Comparison of ENCODE assay signal across 2 cellular contexts in genomic region chr5:91028518-91028956, GRCh38.
A peak's percentile ranks its signal among the peaks of the same experiment; 100 is the strongest.
TF ChIP-seq lines count a peak whose summit lies in the region.

No MANE protein-coding gene starts in this region.

TF ChIP-seq in K562, 482 proteins besides CTCF, POLR2A, EP300 and RAD21 (continued from another document and continues in another):
- TF ChIP-seq TBL1XR1 (IDR thresholded peaks at IDR 0.05; ENCODE audit: low read length in 2 of 2), result peak in 1 of 2 experiments; percentile 30; a peak in 1 of 4 replicates
- TF ChIP-seq ZNF23 (CRISPR knock-in tag; IDR thresholded peaks at IDR 0.05), result no peak
- TF ChIP-seq PATZ1 (CRISPR knock-in tag; IDR thresholded peaks at IDR 0.05; ENCODE audit: borderline replicate concordance), result no peak
- no peak for TF ChIP-seq HLTF (IDR thresholded peaks at IDR 0.05)
- TF ChIP-seq ZKSCAN1 (IDR thresholded peaks at IDR 0.05; ENCODE audit: low read depth, low read length), result no peak
- TF ChIP-seq TCF7L2 (IDR thresholded peaks at IDR 0.05; ENCODE audit: low read depth, low read length), result no peak
- no peak for TF ChIP-seq ZKSCAN8 (CRISPR knock-in tag; IDR thresholded peaks at IDR 0.05)
- peak; percentile 86 for TF ChIP-seq TAL1 (IDR thresholded peaks at IDR 0.05)
- no peak for TF ChIP-seq PRPF4 (IDR thresholded peaks at IDR 0.05; ENCODE audit: insufficient read depth, low read depth, low read length, poor library complexity, severe bottlenecking)
- no peak for TF ChIP-seq CBFB (CRISPR knock-in tag; IDR thresholded peaks at IDR 0.05)
- TF ChIP-seq SREBF1 (IDR thresholded peaks at IDR 0.05; ENCODE audit: borderline replicate concordance, low read depth, low read length), result no peak
- TF ChIP-seq ZMIZ1 (IDR thresholded peaks at IDR 0.05; ENCODE audit: low read depth in 2 of 2, low read length in 2 of 2), result 0 out of 4 replicates have a peak, but pooled peaks of 1 of the 2 experiments have one; percentile 17
- TF ChIP-seq CLOCK (CRISPR knock-in tag; IDR thresholded peaks at IDR 0.05; ENCODE audit: borderline replicate concordance), result no peak
- TF ChIP-seq WHSC1 (IDR thresholded peaks at IDR 0.05; ENCODE audit: low read length), result no peak
- TF ChIP-seq HCFC1 (IDR thresholded peaks at IDR 0.05; ENCODE audit: low read depth, low read length), result no peak
- no peak for TF ChIP-seq DEAF1 (CRISPR knock-in tag; IDR thresholded peaks at IDR 0.05)
- no peak for TF ChIP-seq BRD9 (IDR thresholded peaks at IDR 0.05; ENCODE audit: low read depth, partially characterized antibody)
- no peak for TF ChIP-seq NR2F6 (CRISPR knock-in tag; IDR thresholded peaks at IDR 0.05)
- TF ChIP-seq GABPA (tag; conservative IDR thresholded peaks at IDR 0.05; ENCODE audit: low read depth), result no peak
- TF ChIP-seq TAF7 (tag; IDR thresholded peaks at IDR 0.05), result no peak
- peak in 1 of 2 experiments; percentile 36; a peak in 1 of 4 replicates for TF ChIP-seq TEAD1 (CRISPR knock-in tag; IDR thresholded peaks at IDR 0.05)
- TF ChIP-seq ZNF57 (CRISPR knock-in tag; IDR thresholded peaks at IDR 0.05), result no peak
- TF ChIP-seq ZNF696 (CRISPR knock-in tag; conservative IDR thresholded peaks at IDR 0.05), result no peak
- no peak; the same call in 1 of the 2 replicates for TF ChIP-seq ZNF316 (IDR thresholded peaks at IDR 0.05)

TF ChIP-seq in liver, 16 proteins besides CTCF, POLR2A, EP300 and RAD21 (continued from another document):
- peak; percentile 65 for TF ChIP-seq HNF4G (IDR thresholded peaks at IDR 0.05)
- no peak for TF ChIP-seq EGR1 (IDR thresholded peaks at IDR 0.05; ENCODE audit: low read depth in 2 of 2)
- peak; percentile 95 for TF ChIP-seq ATF3 (IDR thresholded peaks at IDR 0.05)
- TF ChIP-seq HNF4A (conservative IDR thresholded peaks at IDR 0.05), result peak in 1 of 2 donors; percentile 90
- TF ChIP-seq NR2F2 (IDR thresholded peaks at IDR 0.05), result peak; percentile 56
- TF ChIP-seq SP1 (IDR thresholded peaks at IDR 0.05), result peak; percentile 76
- TF ChIP-seq JUND (IDR thresholded peaks at IDR 0.05), result peak; percentile 51 to 77
